Comparison of ENCODE assay signal across 17 cellular contexts in genomic region chr7:30352169-30352568, GRCh38.
DNase-seq lines count a peak whose midpoint lies in the region; ATAC-seq and TF ChIP-seq lines count a peak whose summit lies in the region.
"Had no signal": no experiment of that assay in that cellular context is flagged by ENCODE, and none has a peak within 500 bp of the region (broad histone marks: within the 10 kb centered on the region; RNA-seq: fewer than 3 reads in every experiment).

No MANE protein-coding gene starts in this region.

- no peaks in the 10 kb centered on the region for H3K27me3 Mint-ChIP-seq in activated CD4-positive, alpha-beta T cell treated with anti-CD3 and anti-CD28 coated beads for 36 hours
- H3K27me3 Mint-ChIP-seq in GM23338 (ENCODE audit: insufficient read depth, low read depth, poor library complexity), result no peaks in the 10 kb centered on the region
- no peaks in the 10 kb centered on the region for H3K27me3 Mint-ChIP-seq in natural killer cell treated with Interleukin-12 subunit alpha and Interleukin-12 subunit beta and Interleukin-15 and Interleukin-18, amount 100 ng/mL, for 72 hours
- H3K27me3 Mint-ChIP-seq: activated naive CD4-positive, alpha-beta T cell treated with anti-CD3 and anti-CD28 coated beads, Interleukin-2, amount 50 U/mL, for 24 hours had no signal

- H3K9me3 ChIP-seq in RWPE2 (ENCODE audit: severe bottlenecking), result no peaks in the 10 kb centered on the region
- H3K9me3 ChIP-seq: Caco-2, uterus had no signal

- no peaks in the 10 kb centered on the region for H4K20me1 ChIP-seq in GM23338 (replicated peaks; ENCODE audit: insufficient read depth)

- H3K4me3 ChIP-seq in GM23338 (no peak overlapping the region), RWPE2 (ENCODE audit: severe bottlenecking) (no peak overlapping the region)
- H3K4me3 ChIP-seq: uterus had no signal

- no peak overlapping the region for H3K27ac ChIP-seq in GM23338 (ENCODE audit: low read depth)
- no peak overlapping the region for H3K27ac ChIP-seq in RWPE2 (ENCODE audit: poor library complexity, severe bottlenecking)

- H3K36me3 Mint-ChIP-seq in activated CD4-positive, alpha-beta T cell treated with anti-CD3 and anti-CD28 coated beads for 36 hours (ENCODE audit: low read depth), result peaks cover 4% of the 10 kb centered on the region
- H3K36me3 Mint-ChIP-seq in GM23338 (ENCODE audit: low read depth), result peaks cover 4% of the 10 kb centered on the region; the same call in 2 of the 3 replicates
- H3K36me3 Mint-ChIP-seq in natural killer cell treated with Interleukin-12 subunit alpha and Interleukin-12 subunit beta and Interleukin-15 and Interleukin-18, amount 100 ng/mL, for 72 hours, result no peaks in the 10 kb centered on the region

- intact Hi-C loops in activated CD4-positive, alpha-beta T cell treated with anti-CD3 and anti-CD28 coated beads for 36 hours (cut with DNase I, micrococcal nuclease), result loop anchor here (1.0 to 5.0 kb wide), 4 partner anchors 68 to 210 kb away; partner anchors contain the start of gene ZNRF2 (in 1 of the 2)

- no peak overlapping the region for H2AFZ ChIP-seq in GM23338

- no peaks in the 10 kb centered on the region for H3F3A ChIP-seq in GM23338 (replicated peaks; ENCODE audit: low read depth)

- CTCF ChIA-PET in activated CD4-positive, alpha-beta T cell treated with anti-CD3 and anti-CD28 coated beads for 36 hours (lab: Charles Lee), result interaction anchor here (0.7 to 3.3 kb wide), 8 partner anchors 9 to 431 kb away, joined by 3 to 16 read pairs (median 6); no protein-coding TSS in a partner anchor

- peak overlapping the region; percentile 65 for H3K27ac Mint-ChIP-seq in activated CD4-positive, alpha-beta T cell treated with anti-CD3 and anti-CD28 coated beads for 36 hours
- H3K27ac Mint-ChIP-seq in GM23338, result no peak overlapping the region
- H3K27ac Mint-ChIP-seq in natural killer cell treated with Interleukin-12 subunit alpha and Interleukin-12 subunit beta and Interleukin-15 and Interleukin-18, amount 100 ng/mL, for 72 hours, result peak overlapping the region; percentile 50 to 63
- H3K27ac Mint-ChIP-seq: activated naive CD4-positive, alpha-beta T cell treated with anti-CD3 and anti-CD28 coated beads, Interleukin-2, amount 50 U/mL, for 24 hours had no signal

- TF ChIP-seq CTCF in GM23338 (conservative IDR thresholded peaks at IDR 0.05; ENCODE audit: low read depth in 2 of 2), result peak; percentile 20 to 25; a peak in 1 of 4 replicates
- peak; percentile 47 for TF ChIP-seq CTCF in RWPE2 (IDR thresholded peaks at IDR 0.05; ENCODE audit: poor library complexity, severe bottlenecking)

- H3K4me3 Mint-ChIP-seq in activated CD4-positive, alpha-beta T cell treated with anti-CD3 and anti-CD28 coated beads for 36 hours, result no peak overlapping the region
- no peak overlapping the region for H3K4me3 Mint-ChIP-seq in GM23338
- no peak overlapping the region for H3K4me3 Mint-ChIP-seq in natural killer cell treated with Interleukin-12 subunit alpha and Interleukin-12 subunit beta and Interleukin-15 and Interleukin-18, amount 100 ng/mL, for 72 hours
- H3K4me3 Mint-ChIP-seq: activated naive CD4-positive, alpha-beta T cell treated with anti-CD3 and anti-CD28 coated beads, Interleukin-2, amount 50 U/mL, for 24 hours had no signal

- H3K9me2 ChIP-seq in GM23338 (ENCODE audit: insufficient read depth), result no peaks in the 10 kb centered on the region

- H3K79me2 ChIP-seq in GM23338 (replicated peaks; ENCODE audit: insufficient read depth), result peaks cover 69% of the 10 kb centered on the region

- no peaks in the 10 kb centered on the region for H3K36me3 ChIP-seq in GM23338 (ENCODE audit: insufficient read depth)
- no peaks in the 10 kb centered on the region for H3K36me3 ChIP-seq in RWPE2 (ENCODE audit: low read depth)
- H3K36me3 ChIP-seq: uterus had no signal

- H3K4me1 ChIP-seq in GM23338 (ENCODE audit: insufficient read depth) (peaks cover 60% of the 10 kb centered on the region), RWPE2 (ENCODE audit: insufficient read depth, poor library complexity, severe bottlenecking) (peaks cover 36% of the 10 kb centered on the region)
- H3K4me1 ChIP-seq: Caco-2 had no signal

- no peak for ATAC-seq in activated CD4-positive, alpha-beta T cell treated with anti-CD3 and anti-CD28 coated beads for 36 hours
- ATAC-seq in GM23338 (no peak), RWPE2 (ENCODE audit: low read depth) (no peak)
- no peak for ATAC-seq in natural killer cell treated with Interleukin-12 subunit alpha and Interleukin-12 subunit beta and Interleukin-15 and Interleukin-18, amount 100 ng/mL, for 72 hours
- ATAC-seq: sciatic nerve; stimulated activated naive CD8-positive, alpha-beta T cell treated with anti-CD3 and anti-CD28 coated beads, Interleukin-15, Interleukin-2, amounts not matched to agents 100 U/mL and 50 U/mL, for 24 hours had no signal

- POLR2A ChIA-PET in activated CD4-positive, alpha-beta T cell treated with anti-CD3 and anti-CD28 coated beads for 36 hours (lab: Charles Lee), result no interaction called here

- peaks cover 30% of the 10 kb centered on the region for H3K4me1 Mint-ChIP-seq in activated CD4-positive, alpha-beta T cell treated with anti-CD3 and anti-CD28 coated beads for 36 hours
- H3K4me1 Mint-ChIP-seq in GM23338, result peaks cover 76% of the 10 kb centered on the region
- peaks cover 27 to 32% of the 10 kb centered on the region in 2 donors for H3K4me1 Mint-ChIP-seq in natural killer cell treated with Interleukin-12 subunit alpha and Interleukin-12 subunit beta and Interleukin-15 and Interleukin-18, amount 100 ng/mL, for 72 hours (ENCODE audit: low read depth in 2 of 2)

- H3K27me3 ChIP-seq in GM23338 (ENCODE audit: insufficient read depth) (no peaks in the 10 kb centered on the region), RWPE2 (ENCODE audit: insufficient read depth, poor library complexity, severe bottlenecking) (no peaks in the 10 kb centered on the region)
- H3K27me3 ChIP-seq: uterus had no signal

- H3K9me3 Mint-ChIP-seq in activated CD4-positive, alpha-beta T cell treated with anti-CD3 and anti-CD28 coated beads for 36 hours (ENCODE audit: low read depth), result no peaks in the 10 kb centered on the region
- no peaks in the 10 kb centered on the region for H3K9me3 Mint-ChIP-seq in GM23338
- H3K9me3 Mint-ChIP-seq in natural killer cell treated with Interleukin-12 subunit alpha and Interleukin-12 subunit beta and Interleukin-15 and Interleukin-18, amount 100 ng/mL, for 72 hours, result no peaks in the 10 kb centered on the region
- H3K9me3 Mint-ChIP-seq: activated naive CD4-positive, alpha-beta T cell treated with anti-CD3 and anti-CD28 coated beads, Interleukin-2, amount 50 U/mL, for 24 hours had no signal

- no peak overlapping the region for H3K4me2 ChIP-seq in GM23338

- DNase-seq in activated CD4-positive, alpha-beta T cell treated with anti-CD3 and anti-CD28 coated beads for 36 hours, result no peak
- DNase-seq in activated CD4-positive, alpha-beta T cell treated with anti-CD3 and anti-CD28 coated beads, Interleukin-2, amount 50 U/mL, for 48 hours, result no peak
- DNase-seq in GM23338 (ENCODE audit: low spot score), result no peak
- DNase-seq in RWPE2 (ENCODE audit: low spot score), result no peak
- no peak for DNase-seq in natural killer cell treated with Interleukin-12 subunit alpha and Interleukin-12 subunit beta and Interleukin-15 and Interleukin-18, amount 100 ng/mL, for 72 hours (ENCODE audit: low spot score)
- DNase-seq in dedifferentiated amniotic fluid mesenchymal stem cell (ENCODE audit: extremely low spot score), result no peak
- DNase-seq in NCI-H2227 (lab: John Stamatoyannopoulos, UW; ENCODE audit: unreplicated experiment), result no peak
- no peak for DNase-seq in activated naive CD4-positive, alpha-beta T cell treated with Interleukin-2 at 50 U/mL for 16 hours
- DNase-seq: Caco-2; KBM-7; mesendoderm; NCI-H187; SHP77 treated with DMSO at 0.1 percent for 48 hours; stimulated activated naive CD8-positive, alpha-beta T cell treated with anti-CD3 and anti-CD28 coated beads, Interleukin-15, Interleukin-2, amounts not matched to agents 100 U/mL and 50 U/mL, for 24 hours; uterus had no signal

TF ChIP-seq in GM23338, 12 proteins besides CTCF, POLR2A, EP300 and RAD21:
- TF ChIP-seq ZNF114 (CRISPR knock-in tag; IDR thresholded peaks at IDR 0.05), result no peak
- no peak for TF ChIP-seq ETS1 (IDR thresholded peaks at IDR 0.05)
- TF ChIP-seq ZNF331 (CRISPR knock-in tag; IDR thresholded peaks at IDR 0.05; ENCODE audit: low read depth), result no peak
- TF ChIP-seq CREB1 (CRISPR knock-in tag; IDR thresholded peaks at IDR 0.05; ENCODE audit: low read depth), result no peak
- no peak for TF ChIP-seq EZH2 (IDR thresholded peaks at IDR 0.05; ENCODE audit: low read depth, unreplicated experiment)
